ENCODE assay signal across 2 cellular contexts in the genomic region with DNA sequence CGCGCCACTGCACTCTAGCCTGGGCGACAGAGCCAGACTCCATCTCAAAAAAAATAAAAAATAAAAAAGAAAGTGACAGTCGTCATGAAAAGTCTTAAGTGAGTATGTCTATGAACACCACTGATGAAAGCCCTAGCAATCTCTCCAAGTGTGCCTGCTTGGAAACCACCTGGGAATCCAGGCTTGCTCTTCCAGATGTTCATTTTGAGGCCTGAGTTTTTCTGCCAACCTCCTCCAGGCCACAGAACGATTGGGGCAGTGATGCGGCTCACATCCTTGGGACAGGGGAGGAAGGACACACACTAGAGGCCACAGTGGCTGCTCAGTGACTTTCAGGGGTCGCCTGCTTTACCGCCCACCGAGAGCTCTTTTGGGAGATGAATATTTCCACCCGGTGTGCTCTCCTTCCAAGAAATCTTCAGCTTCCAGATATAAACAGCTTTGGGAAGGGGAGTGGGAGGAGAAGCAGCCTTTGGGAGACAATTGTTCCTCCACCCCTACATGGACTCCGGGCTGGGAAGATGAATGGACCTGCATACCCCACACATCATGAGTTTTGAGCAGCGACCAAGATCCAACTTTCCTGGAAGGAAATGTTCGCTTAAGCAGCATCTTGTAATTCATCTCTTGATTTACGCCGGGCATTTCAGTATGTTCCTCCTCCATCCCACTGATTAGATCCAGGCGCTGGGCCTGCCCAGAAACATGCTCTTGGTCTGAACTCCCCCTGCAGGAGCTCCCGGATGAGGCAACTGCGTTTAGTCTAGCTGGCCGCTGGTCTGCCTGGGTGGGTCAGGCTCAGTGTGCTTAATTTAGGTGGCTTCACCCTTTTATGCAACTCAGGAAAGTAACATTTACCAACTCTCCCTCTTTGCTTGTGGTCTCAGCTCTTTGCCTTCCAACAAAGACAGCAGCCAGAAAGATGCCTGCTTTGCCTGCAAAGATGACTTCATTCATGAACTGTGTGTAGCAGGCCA.
TF ChIP-seq lines count a peak whose summit lies in the region.

No MANE protein-coding gene starts in this region.

TF ChIP-seq in IMR-90, 13 proteins besides CTCF, POLR2A, EP300 and RAD21:
- TF ChIP-seq RCOR1 (IDR thresholded peaks at IDR 0.05; ENCODE audit: insufficient replicate concordance, low read length): no peak
- no peak for TF ChIP-seq FOS (IDR thresholded peaks at IDR 0.05; ENCODE audit: low read depth, low read length)
- no peak for TF ChIP-seq MAZ (IDR thresholded peaks at IDR 0.05; ENCODE audit: borderline replicate concordance, low read depth, low read length)
- TF ChIP-seq SMC3 (IDR thresholded peaks at IDR 0.05; ENCODE audit: low read depth, low read length): peak; percentile 77
- peak; percentile 52 for TF ChIP-seq CEBPB (IDR thresholded peaks at IDR 0.05; ENCODE audit: low read depth, low read length)
- TF ChIP-seq MXI1 (IDR thresholded peaks at IDR 0.05; ENCODE audit: borderline replicate concordance, low read depth, low read length): no peak
- TF ChIP-seq, protein P1, sequence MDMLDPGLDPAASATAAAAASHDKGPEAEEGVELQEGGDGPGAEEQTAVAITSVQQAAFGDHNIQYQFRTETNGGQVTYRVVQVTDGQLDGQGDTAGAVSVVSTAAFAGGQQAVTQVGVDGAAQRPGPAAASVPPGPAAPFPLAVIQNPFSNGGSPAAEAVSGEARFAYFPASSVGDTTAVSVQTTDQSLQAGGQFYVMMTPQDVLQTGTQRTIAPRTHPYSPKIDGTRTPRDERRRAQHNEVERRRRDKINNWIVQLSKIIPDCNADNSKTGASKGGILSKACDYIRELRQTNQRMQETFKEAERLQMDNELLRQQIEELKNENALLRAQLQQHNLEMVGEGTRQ (IDR thresholded peaks at IDR 0.05; ENCODE audit: low read depth, low read length): no peak
- TF ChIP-seq RFX5 (IDR thresholded peaks at IDR 0.05; ENCODE audit: low read depth, low read length): no peak
- TF ChIP-seq, protein P2, sequence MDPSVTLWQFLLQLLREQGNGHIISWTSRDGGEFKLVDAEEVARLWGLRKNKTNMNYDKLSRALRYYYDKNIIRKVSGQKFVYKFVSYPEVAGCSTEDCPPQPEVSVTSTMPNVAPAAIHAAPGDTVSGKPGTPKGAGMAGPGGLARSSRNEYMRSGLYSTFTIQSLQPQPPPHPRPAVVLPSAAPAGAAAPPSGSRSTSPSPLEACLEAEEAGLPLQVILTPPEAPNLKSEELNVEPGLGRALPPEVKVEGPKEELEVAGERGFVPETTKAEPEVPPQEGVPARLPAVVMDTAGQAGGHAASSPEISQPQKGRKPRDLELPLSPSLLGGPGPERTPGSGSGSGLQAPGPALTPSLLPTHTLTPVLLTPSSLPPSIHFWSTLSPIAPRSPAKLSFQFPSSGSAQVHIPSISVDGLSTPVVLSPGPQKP (IDR thresholded peaks at IDR 0.05; ENCODE audit: borderline replicate concordance, low read depth, low read length): no peak
TF ChIP-seq in IMR-90: peak in this region for 2.

TF ChIP-seq in GM12891, 5 proteins besides CTCF, POLR2A, EP300 and RAD21:
- TF ChIP-seq PAX5 (IDR thresholded peaks at IDR 0.05; ENCODE audit: insufficient read depth, low read length, severe bottlenecking) (no peak), POU2F2 (IDR thresholded peaks at IDR 0.05; ENCODE audit: low read depth, low read length) (no peak), POLR2AphosphoS5 (IDR thresholded peaks at IDR 0.05; ENCODE audit: low read depth, low read length) (no peak), TAF1 (IDR thresholded peaks at IDR 0.05; ENCODE audit: low read depth, low read length) (no peak), SPI1 (IDR thresholded peaks at IDR 0.05; ENCODE audit: low read depth, low read length) (no peak)
